In genomic region chr12:119088917-119089667, GRCh38 we compare ENCODE assay signal across 15 cellular contexts.
"Had no signal": no experiment of that assay in that cellular context is flagged by ENCODE, and none has a peak within 500 bp of the region (broad histone marks: within the 10 kb centered on the region; RNA-seq: fewer than 3 reads in every experiment).

No MANE protein-coding gene starts in this region.

- H3K27ac ChIP-seq: breast epithelium, esophagus muscularis mucosa, neutrophil, tibial artery, vagina, VCaP had no signal

- H3K4me3 ChIP-seq: breast epithelium, esophagus muscularis mucosa, tibial artery, vagina had no signal

- H3K27me3 ChIP-seq: neutrophil, vagina had no signal

- H3K4me1 ChIP-seq: breast epithelium, esophagus muscularis mucosa, tibial artery, vagina had no signal

- DNase-seq: activated CD4-positive, alpha-beta memory T cell treated with anti-CD3 and anti-CD28 coated beads, Interleukin-2, amount 10 ng/mL, durations not matched to agents 7 days and 5 days; activated CD4-positive, alpha-beta T cell treated with anti-CD3 and anti-CD28 coated beads for 36 hours; activated gamma-delta T cell treated with Interleukin-2 at 50 U/mL for 16 hours; activated T-cell treated with anti-CD3 and anti-CD28 coated beads, Interleukin-2, amount 50 U/mL, for 48 hours; aorta; hypothalamus; midbrain; posterior cingulate gyrus; small intestine; tibial artery had no signal

- H3K9me3 ChIP-seq: breast epithelium, esophagus muscularis mucosa, neutrophil, tibial artery, vagina had no signal

- ATAC-seq: activated CD4-positive, alpha-beta T cell treated with anti-CD3 and anti-CD28 coated beads for 36 hours had no signal

- H3K36me3 ChIP-seq: breast epithelium, esophagus muscularis mucosa, neutrophil, tibial artery, vagina had no signal
